Comparison of ENCODE assay signal across 38 cellular contexts in genomic region chr1:25186608-25187007, GRCh38.
"Had no signal": no experiment of that assay in that cellular context is flagged by ENCODE, and none has a peak within 500 bp of the region (broad histone marks: within the 10 kb centered on the region; RNA-seq: fewer than 3 reads in every experiment).

No MANE protein-coding gene starts in this region.

- H3K9me3 ChIP-seq: ascending aorta had no signal

- H3K27ac Mint-ChIP-seq: activated B cell treated with CpG ODN at 0.5 μM for 24 hours; activated CD4-positive, alpha-beta memory T cell treated with anti-CD3 and anti-CD28 coated beads for 36 hours; activated CD4-positive, alpha-beta T cell treated with anti-CD3 and anti-CD28 coated beads, Interleukin-2, amount 10 ng/mL, durations not matched to agents 24 days and 14 days; activated CD8-positive, alpha-beta T cell treated with anti-CD3 and anti-CD28 coated beads for 36 hours; activated naive CD4-positive, alpha-beta T cell treated with anti-CD3 and anti-CD28 coated beads for 36 hours; activated naive CD4-positive, alpha-beta T cell treated with anti-CD3 and anti-CD28 coated beads, Interleukin-2, amount 50 U/mL, for 24 hours; activated naive CD8-positive, alpha-beta T cell; activated naive CD8-positive, alpha-beta T cell treated with anti-CD3 and anti-CD28 coated beads, Interleukin-2, amount 10 ng/mL, durations not matched to agents 7 days and 5 days; activated naive CD8-positive, alpha-beta T cell treated with anti-CD3 and anti-CD28 coated beads, Interleukin-2, amount 50 U/mL, for 24 hours; activated T-cell treated with anti-CD3 and anti-CD28 coated beads, Interleukin-2, amount 50 U/mL, for 72 hours; activated T-helper 1 cell treated with anti-CD3 and anti-CD28 coated beads, Interleukin-12 subunit alpha, Interleukin-12 subunit beta, Interleukin-2, Interleukin-4 antibody, amounts not matched to agents 30 ng/mL and 10 ng/mL and 1 ng/mL, durations not matched to agents 14 hours and 24 hours and 36 hours; activated T-helper 17 cell treated with anti-CD3 and anti-CD28 coated beads, Interleukin-2, amount 50 U/mL, for 72 hours; T-helper 1 cell treated with Interleukin-12 subunit alpha and Interleukin-12 subunit beta and Interleukin-4 antibody, amounts not matched to agents 30 μg/mL and 1 μg/mL, for 36 hours; T-helper 2 cell treated with Interferon-gamma antibody and Interleukin-4, amounts not matched to agents 5 μg/mL and 100 μg/mL, for 36 hours had no signal

- H3K4me1 ChIP-seq: ascending aorta had no signal

- H3K4me3 Mint-ChIP-seq: activated B cell treated with CpG ODN at 0.5 μM for 24 hours; activated CD4-positive, alpha-beta memory T cell treated with anti-CD3 and anti-CD28 coated beads for 36 hours; activated CD4-positive, alpha-beta T cell treated with anti-CD3 and anti-CD28 coated beads, Interleukin-2, amount 10 ng/mL, durations not matched to agents 24 days and 14 days; activated CD8-positive, alpha-beta T cell treated with anti-CD3 and anti-CD28 coated beads for 36 hours; activated naive CD4-positive, alpha-beta T cell treated with anti-CD3 and anti-CD28 coated beads for 36 hours; activated naive CD4-positive, alpha-beta T cell treated with anti-CD3 and anti-CD28 coated beads, Interleukin-2, amount 50 U/mL, for 24 hours; activated naive CD8-positive, alpha-beta T cell; activated naive CD8-positive, alpha-beta T cell treated with anti-CD3 and anti-CD28 coated beads, Interleukin-2, amount 10 ng/mL, durations not matched to agents 7 days and 5 days; activated naive CD8-positive, alpha-beta T cell treated with anti-CD3 and anti-CD28 coated beads, Interleukin-2, amount 50 U/mL, for 24 hours; activated T-cell treated with anti-CD3 and anti-CD28 coated beads, Interleukin-2, amount 50 U/mL, for 4 hours; activated T-cell treated with anti-CD3 and anti-CD28 coated beads, Interleukin-2, amount 50 U/mL, for 72 hours; activated T-helper 1 cell treated with anti-CD3 and anti-CD28 coated beads, Interleukin-12 subunit alpha, Interleukin-12 subunit beta, Interleukin-2, Interleukin-4 antibody, amounts not matched to agents 30 ng/mL and 10 ng/mL and 1 ng/mL, durations not matched to agents 14 hours and 24 hours and 36 hours; activated T-helper 17 cell treated with anti-CD3 and anti-CD28 coated beads, Interleukin-2, amount 50 U/mL, for 72 hours; brain; central memory CD8-positive, alpha-beta T cell; T-helper 1 cell treated with Interleukin-12 subunit alpha and Interleukin-12 subunit beta and Interleukin-4 antibody, amounts not matched to agents 30 μg/mL and 1 μg/mL, for 36 hours; T-helper 2 cell treated with Interferon-gamma antibody and Interleukin-4, amounts not matched to agents 5 μg/mL and 100 μg/mL, for 36 hours had no signal

- ATAC-seq: activated CD8-positive, alpha-beta T cell treated with anti-CD3 and anti-CD28 coated beads for 36 hours; activated naive CD8-positive, alpha-beta T cell treated with anti-CD3 and anti-CD28 coated beads, Interleukin-2, amount 50 U/mL, for 24 hours; activated T-cell treated with anti-CD3 and anti-CD28 coated beads, Interleukin-2, amount 50 U/mL, for 4 hours; activated T-cell treated with anti-CD3 and anti-CD28 coated beads, Interleukin-2, amount 50 U/mL, for 72 hours; activated T-helper 17 cell treated with anti-CD3 and anti-CD28 coated beads, Interleukin-2, amount 50 U/mL, for 72 hours had no signal

- H3K27me3 Mint-ChIP-seq: activated CD4-positive, alpha-beta memory T cell treated with anti-CD3 and anti-CD28 coated beads for 36 hours; activated naive CD4-positive, alpha-beta T cell treated with anti-CD3 and anti-CD28 coated beads, Interleukin-2, amount 50 U/mL, for 24 hours; activated naive CD8-positive, alpha-beta T cell; activated T-helper 17 cell treated with anti-CD3 and anti-CD28 coated beads, Interleukin-2, amount 50 U/mL, for 72 hours had no signal

- FAIRE-seq: bronchial epithelial cell, TTC549 had no signal

- H3K27ac ChIP-seq: ascending aorta, cardiac muscle cell, VCaP had no signal

- H3K36me3 ChIP-seq: ascending aorta, cardiac muscle cell had no signal

- H3K36me3 Mint-ChIP-seq: activated CD4-positive, alpha-beta memory T cell treated with anti-CD3 and anti-CD28 coated beads for 36 hours; activated naive CD4-positive, alpha-beta T cell treated with anti-CD3 and anti-CD28 coated beads, Interleukin-2, amount 50 U/mL, for 24 hours; activated naive CD8-positive, alpha-beta T cell; activated naive CD8-positive, alpha-beta T cell treated with anti-CD3 and anti-CD28 coated beads, Interleukin-2, amount 10 ng/mL, durations not matched to agents 7 days and 5 days; brain had no signal

- H3K27me3 ChIP-seq: ascending aorta, cardiac muscle cell had no signal

- H3K4me3 ChIP-seq: ascending aorta, cardiac muscle cell had no signal

- H3K4me1 Mint-ChIP-seq: activated B cell treated with CpG ODN at 0.5 μM for 24 hours; activated CD4-positive, alpha-beta T cell treated with anti-CD3 and anti-CD28 coated beads, Interleukin-2, amount 10 ng/mL, durations not matched to agents 24 days and 14 days; activated naive CD4-positive, alpha-beta T cell treated with anti-CD3 and anti-CD28 coated beads, Interleukin-2, amount 50 U/mL, for 24 hours; activated naive CD8-positive, alpha-beta T cell treated with anti-CD3 and anti-CD28 coated beads, Interleukin-2, amount 10 ng/mL, durations not matched to agents 7 days and 5 days; activated naive CD8-positive, alpha-beta T cell treated with anti-CD3 and anti-CD28 coated beads, Interleukin-2, amount 50 U/mL, for 24 hours; activated T-helper 17 cell treated with anti-CD3 and anti-CD28 coated beads, Interleukin-2, amount 50 U/mL, for 72 hours; central memory CD8-positive, alpha-beta T cell had no signal

- H3K9me3 Mint-ChIP-seq: activated B cell treated with CpG ODN at 0.5 μM for 24 hours; activated CD4-positive, alpha-beta memory T cell treated with anti-CD3 and anti-CD28 coated beads for 36 hours; activated CD4-positive, alpha-beta T cell treated with anti-CD3 and anti-CD28 coated beads, Interleukin-2, amount 10 ng/mL, durations not matched to agents 24 days and 14 days; activated CD8-positive, alpha-beta T cell treated with anti-CD3 and anti-CD28 coated beads for 36 hours; activated naive CD4-positive, alpha-beta T cell treated with anti-CD3 and anti-CD28 coated beads for 36 hours; activated naive CD4-positive, alpha-beta T cell treated with anti-CD3 and anti-CD28 coated beads, Interleukin-2, amount 50 U/mL, for 24 hours; activated naive CD8-positive, alpha-beta T cell treated with anti-CD3 and anti-CD28 coated beads, Interleukin-2, amount 10 ng/mL, durations not matched to agents 7 days and 5 days; activated naive CD8-positive, alpha-beta T cell treated with anti-CD3 and anti-CD28 coated beads, Interleukin-2, amount 50 U/mL, for 24 hours; activated T-cell treated with anti-CD3 and anti-CD28 coated beads, Interleukin-2, amount 50 U/mL, for 4 hours; activated T-cell treated with anti-CD3 and anti-CD28 coated beads, Interleukin-2, amount 50 U/mL, for 72 hours; activated T-helper 1 cell treated with anti-CD3 and anti-CD28 coated beads, Interleukin-12 subunit alpha, Interleukin-12 subunit beta, Interleukin-2, Interleukin-4 antibody, amounts not matched to agents 30 ng/mL and 10 ng/mL and 1 ng/mL, durations not matched to agents 14 hours and 24 hours and 36 hours; activated T-helper 17 cell treated with anti-CD3 and anti-CD28 coated beads, Interleukin-2, amount 50 U/mL, for 72 hours; brain; central memory CD8-positive, alpha-beta T cell; T-helper 1 cell treated with Interleukin-12 subunit alpha and Interleukin-12 subunit beta and Interleukin-4 antibody, amounts not matched to agents 30 μg/mL and 1 μg/mL, for 36 hours; T-helper 2 cell treated with Interferon-gamma antibody and Interleukin-4, amounts not matched to agents 5 μg/mL and 100 μg/mL, for 36 hours had no signal

- DNase-seq: activated B cell treated with CpG ODN at 0.5 μM for 24 hours; activated CD4-positive, alpha-beta memory T cell treated with anti-CD3 and anti-CD28 coated beads for 36 hours; activated CD4-positive, alpha-beta T cell treated with anti-CD3 and anti-CD28 coated beads for 4 hours; activated CD4-positive, alpha-beta T cell treated with anti-CD3 and anti-CD28 coated beads, Interleukin-2, amount 10 ng/mL, durations not matched to agents 24 days and 14 days; activated CD4-positive, alpha-beta T cell treated with anti-CD3 and anti-CD28 coated beads, Interleukin-2, amount 50 U/mL, for 1 hour; activated CD4-positive, alpha-beta T cell treated with anti-CD3 and anti-CD28 coated beads, Interleukin-2, amount 50 U/mL, for 4 hours; activated CD4-positive, CD25-positive, alpha-beta regulatory T cell treated with anti-CD3 and anti-CD28 coated beads, Interleukin-2, amount 50 U/mL, for 72 hours; activated CD8-positive, alpha-beta memory T cell treated with anti-CD3 and anti-CD28 coated beads, Interleukin-2, amount 50 U/mL, for 4 hours; activated CD8-positive, alpha-beta T cell treated with anti-CD3 and anti-CD28 coated beads for 36 hours; activated gamma-delta T cell treated with Interleukin-2 at 50 U/mL for 16 hours; activated naive CD4-positive, alpha-beta T cell; activated naive CD4-positive, alpha-beta T cell treated with anti-CD3 and anti-CD28 coated beads for 36 hours; activated naive CD8-positive, alpha-beta T cell treated with anti-CD3 and anti-CD28 coated beads, Interleukin-2, amount 10 ng/mL, durations not matched to agents 7 days and 5 days; activated naive CD8-positive, alpha-beta T cell treated with anti-CD3 and anti-CD28 coated beads, Interleukin-2, amount 50 U/mL, for 24 hours; activated T-cell treated with anti-CD3 and anti-CD28 coated beads for 4 hours; activated T-cell treated with anti-CD3 and anti-CD28 coated beads, Interleukin-2, amount 50 U/mL, for 1 hour; activated T-cell treated with anti-CD3 and anti-CD28 coated beads, Interleukin-2, amount 50 U/mL, for 4 hours; activated T-cell treated with anti-CD3 and anti-CD28 coated beads, Interleukin-2, amount 50 U/mL, for 72 hours; amygdala; anterior cingulate cortex; caudate nucleus; cerebellar nuclear complex; T-helper 1 cell; T-helper 2 cell; T-helper 9 cell had no signal
